ENCODE assay signal across 1 cellular context in the genomic region with DNA sequence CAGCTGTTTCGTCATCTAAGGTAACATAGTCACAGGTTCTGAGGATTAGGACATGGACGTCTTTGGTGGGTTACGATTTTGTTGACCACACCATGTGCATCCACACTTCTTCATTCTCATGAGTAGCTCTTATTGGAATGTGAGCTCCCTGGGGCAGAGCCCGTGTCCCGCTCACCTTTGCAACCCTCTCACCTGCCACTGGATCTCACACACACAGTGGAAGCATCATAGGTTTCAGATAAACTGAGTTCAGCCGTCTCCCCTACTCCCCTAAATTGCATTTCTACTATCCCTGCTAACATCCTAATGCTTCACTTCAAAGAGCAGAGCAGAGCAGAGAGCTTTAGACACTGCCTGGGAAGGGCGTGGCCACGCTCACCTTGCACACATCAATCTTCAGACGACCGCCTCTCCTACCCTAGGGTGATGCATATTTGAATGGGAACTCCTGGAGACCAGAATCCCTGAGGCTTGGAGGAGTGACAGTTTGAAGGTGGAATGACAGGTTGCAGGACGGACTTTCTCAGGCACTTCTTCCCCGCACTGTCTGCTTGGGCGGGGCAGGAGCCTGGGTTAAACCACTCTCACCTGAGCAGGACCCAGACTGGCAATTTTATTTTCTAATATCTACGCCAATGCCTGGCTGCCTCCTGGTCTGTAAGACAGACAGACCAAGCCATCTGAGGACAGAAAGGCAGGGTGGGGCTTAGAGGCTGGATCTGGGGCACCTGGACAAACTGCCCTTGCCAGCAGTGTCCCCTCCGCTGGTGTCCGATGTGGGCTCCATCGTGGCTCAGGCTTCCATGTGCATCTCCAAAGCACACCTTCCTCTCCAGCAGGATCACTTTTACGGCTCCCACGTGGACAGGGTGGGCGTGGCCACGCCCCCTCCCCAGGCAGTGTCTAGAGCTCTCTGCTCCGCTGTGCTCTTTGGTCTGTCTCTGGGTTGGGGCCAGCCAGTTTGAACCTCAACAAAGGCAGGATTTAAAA.
TF ChIP-seq lines count a peak whose summit lies in the region.

No MANE protein-coding gene starts in this region.

TF ChIP-seq in HepG2, 621 proteins besides CTCF, POLR2A, EP300 and RAD21 (continued from another document):
- TF ChIP-seq, protein P1, sequence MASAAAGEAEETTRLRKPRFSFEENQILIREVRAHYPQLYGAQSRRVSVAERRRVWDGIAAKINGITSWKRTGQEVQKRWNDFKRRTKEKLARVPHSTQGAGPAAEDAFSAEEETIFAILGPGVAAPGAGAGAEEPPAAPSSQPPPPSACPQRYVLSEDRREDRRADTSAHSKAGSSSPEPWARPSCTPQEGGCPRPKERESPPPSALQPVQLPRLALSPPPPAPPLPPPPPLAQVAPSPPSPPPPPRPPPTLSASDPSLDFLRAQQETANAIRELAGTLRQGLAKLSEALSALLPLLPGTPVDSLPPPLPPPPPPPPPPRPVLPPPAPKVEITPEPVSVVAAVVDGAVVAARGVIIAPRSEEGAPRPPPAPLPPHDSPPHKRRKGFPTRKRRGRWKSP (CRISPR knock-in tag; IDR thresholded peaks at IDR 0.05), result no peak
